Comparison of ENCODE assay signal across 5 cellular contexts in the genomic region with DNA sequence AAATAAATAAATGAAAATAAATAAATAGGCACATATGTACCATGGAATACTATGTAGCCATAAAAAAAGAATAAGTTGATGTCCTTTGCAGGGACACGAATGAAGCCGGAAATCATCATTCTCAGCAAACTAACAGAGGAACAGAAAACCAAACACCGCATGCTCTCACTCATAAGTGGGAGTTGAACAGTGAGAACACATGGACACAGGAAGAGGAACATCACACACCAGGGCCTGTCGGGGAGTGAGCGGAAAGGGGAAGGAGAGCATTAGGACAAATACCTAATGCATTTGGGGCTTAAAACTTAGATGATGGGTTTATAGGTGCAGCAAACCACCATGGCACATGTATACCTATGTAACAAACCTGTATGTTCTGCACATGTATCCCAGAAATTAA.
A peak's percentile ranks its signal among the peaks of the same experiment; 100 is the strongest.
DNase-seq lines count a peak whose midpoint lies in the region; TF ChIP-seq lines count a peak whose summit lies in the region.
"Not testable (repeated sequence)": the region's sequence is repeated elsewhere in the genome, so short reads cannot be mapped to it uniquely, and the experiment has no call there.

No MANE protein-coding gene starts in this region.

- H3K4me3 ChIP-seq in NB4 (ENCODE audit: low read depth, low read length) = not testable (repeated sequence)

- peak overlapping the region; percentile 41 for H3K27ac Mint-ChIP-seq in dendritic cell treated with granulocyte-macrophage colony-stimulating factor and Interleukin-4, amounts not matched to agents 40 ng/mL and 50 ng/mL, for 4 days

- H3K36me3 Mint-ChIP-seq in dendritic cell treated with granulocyte-macrophage colony-stimulating factor and Interleukin-4, amounts not matched to agents 40 ng/mL and 50 ng/mL, for 4 days (ENCODE audit: low read depth) = not testable (repeated sequence)

- not testable (repeated sequence) for H3K4me3 Mint-ChIP-seq in dendritic cell treated with granulocyte-macrophage colony-stimulating factor and Interleukin-4, amounts not matched to agents 40 ng/mL and 50 ng/mL, for 4 days

- intact Hi-C loops in dendritic cell treated with granulocyte-macrophage colony-stimulating factor and Interleukin-4, amounts not matched to agents 40 ng/mL and 50 ng/mL, for 4 days (cut with micrococcal nuclease) = not testable (repeated sequence)

- not testable (repeated sequence) for H3K27me3 Mint-ChIP-seq in dendritic cell treated with granulocyte-macrophage colony-stimulating factor and Interleukin-4, amounts not matched to agents 40 ng/mL and 50 ng/mL, for 4 days

- DNase-seq in CD1c-positive myeloid dendritic cell (ENCODE audit: extremely low spot score) (peak; percentile 65), KBM-7 (peak; percentile 26), NB4 (ENCODE audit: low read depth) (peak; percentile 11), SKM-1 treated with dmso at 0.1 percent for 144 hours (lab: John Stamatoyannopoulos, UW; ENCODE audit: unreplicated experiment) (peak; percentile 11)

- not testable (repeated sequence) for TF ChIP-seq CTCF in NB4 (IDR thresholded peaks at IDR 0.05; ENCODE audit: low read depth, low read length)

- not testable (repeated sequence) for H3K9me3 Mint-ChIP-seq in dendritic cell treated with granulocyte-macrophage colony-stimulating factor and Interleukin-4, amounts not matched to agents 40 ng/mL and 50 ng/mL, for 4 days

- in situ Hi-C loops in KBM-7 (cut with MboI; ENCODE audit: low pct_unique_long_range_greater_than_20kb, low sequenced_read_pairs) = not testable (repeated sequence)

- H3K4me1 Mint-ChIP-seq in dendritic cell treated with granulocyte-macrophage colony-stimulating factor and Interleukin-4, amounts not matched to agents 40 ng/mL and 50 ng/mL, for 4 days (ENCODE audit: low read depth) = peaks cover 38% of the 10 kb centered on the region

- TF ChIP-seq POLR2A in NB4 (IDR thresholded peaks at IDR 0.05; ENCODE audit: extremely low read depth, insufficient read length) = not testable (repeated sequence)

Comparison
In these comparisons a context has a peak if more than half of its experiments do, and no peak if none do; other contexts are left out.
1. DNase-seq: peak in every context shown above with its lines; median percentile 65 in CD1c-positive myeloid dendritic cell; 26 in KBM-7; 11 in NB4; 11 in SKM-1 treated with dmso at 0.1 percent for 144 hours.